ENCODE assay signal across 15 cellular contexts in genomic region chr19:28519950-28520861, GRCh38.
DNase-seq lines count a peak whose midpoint lies in the region; ATAC-seq and TF ChIP-seq lines count a peak whose summit lies in the region.
"Had no signal": no experiment of that assay in that cellular context is flagged by ENCODE, and none has a peak within 500 bp of the region (broad histone marks: within the 10 kb centered on the region; RNA-seq: fewer than 3 reads in every experiment).

No MANE protein-coding gene starts in this region.

- no peaks in the 10 kb centered on the region for H4K20me1 ChIP-seq in hepatocyte (ENCODE audit: insufficient read depth, poor library complexity, severe bottlenecking)

- H3K27ac ChIP-seq in hepatocyte = no peak overlapping the region
- H3K27ac ChIP-seq: C4-2B, RWPE1 had no signal

- H3K27me3 ChIP-seq in hepatocyte (no peaks in the 10 kb centered on the region), Caco-2 (replicated peaks; ENCODE audit: control insufficient read depth, insufficient read depth, low read length) (no peaks in the 10 kb centered on the region)

- no peak for ATAC-seq in naive thymus-derived CD8-positive, alpha-beta T cell
- ATAC-seq: right cardiac atrium had no signal

- no TSS peak for BruUV-seq in Caco-2 (replicated peaks; lab: Mats Ljungman, UMichigan)

- in situ Hi-C loops in G401 (cut with HindIII; ENCODE audit: low sequenced_read_pairs) = no loop called here

- CTCF ChIA-PET in Caco-2 (lab: Charles Lee) = no interaction called here

- peaks cover 16% of the 10 kb centered on the region for H3K4me1 Mint-ChIP-seq in dendritic cell treated with granulocyte-macrophage colony-stimulating factor and Interleukin-4, amounts not matched to agents 40 ng/mL and 50 ng/mL, for 4 days (ENCODE audit: low read depth)
- H3K4me1 Mint-ChIP-seq in naive thymus-derived CD8-positive, alpha-beta T cell = no peaks in the 10 kb centered on the region
- no peaks in the 10 kb centered on the region for H3K4me1 Mint-ChIP-seq in Caco-2 (ENCODE audit: low read depth, unreplicated experiment)

- no peak overlapping the region for H2AFZ ChIP-seq in hepatocyte

- H3K9me2 ChIP-seq in hepatocyte (replicated peaks; ENCODE audit: insufficient read depth) = no peaks in the 10 kb centered on the region

- no peaks in the 10 kb centered on the region for H3K36me3 ChIP-seq in hepatocyte (replicated peaks; ENCODE audit: insufficient read depth, low read depth)
- H3K36me3 ChIP-seq in Caco-2 (ENCODE audit: control insufficient read depth, insufficient read depth, low read length) = no peaks in the 10 kb centered on the region

- POLR2A ChIA-PET in naive thymus-derived CD8-positive, alpha-beta T cell (lab: Charles Lee) = no interaction called here
- POLR2A ChIA-PET in Caco-2 (lab: Charles Lee) = no interaction called here

- DNase-seq in G401 (ENCODE audit: low spot score) = peak; percentile 43
- DNase-seq in NCI-H2196 treated with DMSO at 0.1 percent for 48 hours (lab: John Stamatoyannopoulos, UW; ENCODE audit: unreplicated experiment) = peak; percentile 80
- peak; percentile 37 for DNase-seq in renal cortical epithelial cell (ENCODE audit: low read depth)
- DNase-seq in activated CD4-positive, CD25-positive, alpha-beta regulatory T cell (lab: John Stamatoyannopoulos, UW) = no peak
- DNase-seq in hepatocyte (ENCODE audit: low spot score) = no peak
- no peak for DNase-seq in naive thymus-derived CD8-positive, alpha-beta T cell
- DNase-seq in Caco-2 = no peak
- DNase-seq: IMR-90, NCI-H2081 treated with DMSO at 0.1 percent for 48 hours, right cardiac atrium had no signal

- no peaks in the 10 kb centered on the region for H3K36me3 Mint-ChIP-seq in dendritic cell treated with granulocyte-macrophage colony-stimulating factor and Interleukin-4, amounts not matched to agents 40 ng/mL and 50 ng/mL, for 4 days (ENCODE audit: low read depth)
- H3K36me3 Mint-ChIP-seq in naive thymus-derived CD8-positive, alpha-beta T cell = no peaks in the 10 kb centered on the region
- H3K36me3 Mint-ChIP-seq in Caco-2 (ENCODE audit: insufficient read depth, unreplicated experiment) = no peaks in the 10 kb centered on the region
- H3K36me3 Mint-ChIP-seq: activated naive CD8-positive, alpha-beta T cell had no signal

- H3K9me3 Mint-ChIP-seq in dendritic cell treated with granulocyte-macrophage colony-stimulating factor and Interleukin-4, amounts not matched to agents 40 ng/mL and 50 ng/mL, for 4 days = no peaks in the 10 kb centered on the region
- peaks cover 0 to 2% (median 0%) of the 10 kb centered on the region in 9 donors for H3K9me3 Mint-ChIP-seq in naive thymus-derived CD8-positive, alpha-beta T cell
- peaks cover 14% of the 10 kb centered on the region for H3K9me3 Mint-ChIP-seq in Caco-2 (ENCODE audit: unreplicated experiment)

- H3K4me1 ChIP-seq in hepatocyte (ENCODE audit: insufficient read depth) = no peaks in the 10 kb centered on the region
- no peaks in the 10 kb centered on the region for H3K4me1 ChIP-seq in Caco-2

- peak overlapping the region; percentile 51 for H3K27ac Mint-ChIP-seq in dendritic cell treated with granulocyte-macrophage colony-stimulating factor and Interleukin-4, amounts not matched to agents 40 ng/mL and 50 ng/mL, for 4 days
- no peak overlapping the region for H3K27ac Mint-ChIP-seq in naive thymus-derived CD8-positive, alpha-beta T cell
- H3K27ac Mint-ChIP-seq in Caco-2 (ENCODE audit: unreplicated experiment) = no peak overlapping the region
- H3K27ac Mint-ChIP-seq: activated naive CD8-positive, alpha-beta T cell; T-helper 2 cell treated with Interferon-gamma antibody and Interleukin-4, amounts not matched to agents 5 μg/mL and 100 μg/mL, for 36 hours had no signal

- H3K4me3 ChIP-seq in hepatocyte (no peak overlapping the region), Caco-2 (ENCODE audit: low read depth, low read length) (no peak overlapping the region)

- no peaks in the 10 kb centered on the region for H3K9me3 ChIP-seq in hepatocyte (ENCODE audit: low read depth)
- no peaks in the 10 kb centered on the region for H3K9me3 ChIP-seq in Caco-2

- WGBS in hepatocyte (ENCODE audit: low lambda C conversion rate, missing lambda C conversion rate) = 87% methylated on average over 15 of the region's 15 CpGs

- no peak overlapping the region for H3K4me2 ChIP-seq in hepatocyte

- no peak overlapping the region for H3K4me3 Mint-ChIP-seq in dendritic cell treated with granulocyte-macrophage colony-stimulating factor and Interleukin-4, amounts not matched to agents 40 ng/mL and 50 ng/mL, for 4 days
- no peak overlapping the region for H3K4me3 Mint-ChIP-seq in naive thymus-derived CD8-positive, alpha-beta T cell
- H3K4me3 Mint-ChIP-seq in Caco-2 (ENCODE audit: unreplicated experiment) = no peak overlapping the region
- H3K4me3 Mint-ChIP-seq: activated naive CD8-positive, alpha-beta T cell; T-helper 2 cell treated with Interferon-gamma antibody and Interleukin-4, amounts not matched to agents 5 μg/mL and 100 μg/mL, for 36 hours had no signal

- no peaks in the 10 kb centered on the region for H3K79me2 ChIP-seq in hepatocyte

- intact Hi-C loops in dendritic cell treated with granulocyte-macrophage colony-stimulating factor and Interleukin-4, amounts not matched to agents 40 ng/mL and 50 ng/mL, for 4 days (cut with micrococcal nuclease) = no loop called here
- intact Hi-C loops in Caco-2 (cut with micrococcal nuclease; ENCODE audit: unreplicated experiment) = no loop called here

- TF ChIP-seq CTCF in hepatocyte (IDR thresholded peaks at IDR 0.05; ENCODE audit: poor library complexity) (no peak), Caco-2 (IDR thresholded peaks at IDR 0.05; ENCODE audit: insufficient read depth in 1 of 2, low read depth in 1 of 2, low read length in 1 of 2, severe bottlenecking in 1 of 2, unreplicated experiment in 1 of 2) (no peak)

- peaks cover 13% of the 10 kb centered on the region for H3K27me3 Mint-ChIP-seq in dendritic cell treated with granulocyte-macrophage colony-stimulating factor and Interleukin-4, amounts not matched to agents 40 ng/mL and 50 ng/mL, for 4 days
- no peaks in the 10 kb centered on the region for H3K27me3 Mint-ChIP-seq in naive thymus-derived CD8-positive, alpha-beta T cell
- H3K27me3 Mint-ChIP-seq in Caco-2 (ENCODE audit: insufficient read depth, unreplicated experiment) = no peaks in the 10 kb centered on the region
- H3K27me3 Mint-ChIP-seq: activated naive CD8-positive, alpha-beta T cell had no signal

Comparison
In these comparisons a context has a peak if more than half of its experiments do, and no peak if none do; other contexts are left out.
1. DNase-seq: peak in G401 (single experiment), NCI-H2196 treated with DMSO at 0.1 percent for 48 hours (single experiment) and renal cortical epithelial cell (single experiment); none in activated CD4-positive, CD25-positive, alpha-beta regulatory T cell (0 of 4), hepatocyte (single experiment), naive thymus-derived CD8-positive, alpha-beta T cell (0 of 10) and Caco-2 (0 of 2).